Comparison of ENCODE assay signal across 1 cellular context in genomic region chrX:69136546-69137331, GRCh38.
TF ChIP-seq lines count a peak whose summit lies in the region.

No MANE protein-coding gene starts in this region.

TF ChIP-seq in K562, 482 proteins besides CTCF, POLR2A, EP300 and RAD21 (continued from another document):
- TF ChIP-seq PCBP2 (IDR thresholded peaks at IDR 0.05; ENCODE audit: low read depth, low read length, poor library complexity, severe bottlenecking) (no peak), RB1 (IDR thresholded peaks at IDR 0.05; ENCODE audit: low read depth) (no peak), RREB1 (CRISPR knock-in tag; IDR thresholded peaks at IDR 0.05) (no peak), SIX5 (IDR thresholded peaks at IDR 0.05; ENCODE audit: borderline replicate concordance in 1 of 2, insufficient read depth in 1 of 2, low read depth in 1 of 2, low read length in 2 of 2) (no peak)
TF ChIP-seq in K562: peak in this region for 0.
